12 cellular contexts compared by ENCODE assay signal in the genomic region with DNA sequence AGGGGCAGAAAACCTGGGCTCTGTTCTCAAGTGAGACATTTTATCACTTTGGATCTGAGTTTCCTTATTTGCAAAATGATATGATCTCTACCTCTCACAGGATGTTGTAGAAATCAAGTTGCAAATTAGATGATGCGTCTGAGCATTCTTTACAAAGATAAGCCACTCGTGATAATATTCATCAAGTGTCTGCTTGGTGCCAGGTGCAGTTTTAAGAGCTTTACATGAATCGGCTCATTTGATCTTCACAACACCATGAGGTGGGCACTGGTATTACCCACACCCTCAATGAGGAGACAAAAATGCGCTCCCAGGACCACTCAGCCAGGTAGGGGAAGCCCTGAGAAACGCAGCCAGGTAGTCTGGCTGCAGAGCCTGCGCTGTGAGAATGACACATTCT.
"Had no signal": no experiment of that assay in that cellular context is flagged by ENCODE, and none has a peak within 500 bp of the region (broad histone marks: within the 10 kb centered on the region; RNA-seq: fewer than 3 reads in every experiment).

No MANE protein-coding gene starts in this region.

- H3K4me3 ChIP-seq: left ventricle myocardium inferior, ovary had no signal

- DNase-seq: activated CD4-positive, alpha-beta T cell treated with anti-CD3 and anti-CD28 coated beads, Interleukin-2, amount 50 U/mL, for 4 hours; activated CD8-positive, alpha-beta memory T cell treated with anti-CD3 and anti-CD28 coated beads, Interleukin-2, amount 50 U/mL, for 4 hours; caudate nucleus; erythroblast; left ventricle myocardium inferior; ovary; stimulated activated CD4-positive, alpha-beta T cell treated with anti-CD3 and anti-CD28 coated beads, Interleukin-2, amount 100 ng/mL, for 48 hours; stimulated activated naive CD4-positive, alpha-beta T cell treated with Interleukin-2 at 50 U/mL for 16 hours; T-helper 1 cell had no signal

- H3K9me3 Mint-ChIP-seq: dendritic cell treated with granulocyte-macrophage colony-stimulating factor and Interleukin-4, amounts not matched to agents 40 ng/mL and 50 ng/mL, for 4 days; memory B cell; WTC11 had no signal

- H3K27ac Mint-ChIP-seq: dendritic cell treated with granulocyte-macrophage colony-stimulating factor and Interleukin-4, amounts not matched to agents 40 ng/mL and 50 ng/mL, for 4 days; memory B cell; WTC11 had no signal

- ATAC-seq: WTC11 had no signal

- H3K27me3 Mint-ChIP-seq: dendritic cell treated with granulocyte-macrophage colony-stimulating factor and Interleukin-4, amounts not matched to agents 40 ng/mL and 50 ng/mL, for 4 days had no signal

- H3K4me1 Mint-ChIP-seq: memory B cell had no signal

- H3K36me3 Mint-ChIP-seq: memory B cell, WTC11 had no signal

- H3K4me3 Mint-ChIP-seq: dendritic cell treated with granulocyte-macrophage colony-stimulating factor and Interleukin-4, amounts not matched to agents 40 ng/mL and 50 ng/mL, for 4 days; memory B cell; WTC11 had no signal
